In the genomic region with DNA sequence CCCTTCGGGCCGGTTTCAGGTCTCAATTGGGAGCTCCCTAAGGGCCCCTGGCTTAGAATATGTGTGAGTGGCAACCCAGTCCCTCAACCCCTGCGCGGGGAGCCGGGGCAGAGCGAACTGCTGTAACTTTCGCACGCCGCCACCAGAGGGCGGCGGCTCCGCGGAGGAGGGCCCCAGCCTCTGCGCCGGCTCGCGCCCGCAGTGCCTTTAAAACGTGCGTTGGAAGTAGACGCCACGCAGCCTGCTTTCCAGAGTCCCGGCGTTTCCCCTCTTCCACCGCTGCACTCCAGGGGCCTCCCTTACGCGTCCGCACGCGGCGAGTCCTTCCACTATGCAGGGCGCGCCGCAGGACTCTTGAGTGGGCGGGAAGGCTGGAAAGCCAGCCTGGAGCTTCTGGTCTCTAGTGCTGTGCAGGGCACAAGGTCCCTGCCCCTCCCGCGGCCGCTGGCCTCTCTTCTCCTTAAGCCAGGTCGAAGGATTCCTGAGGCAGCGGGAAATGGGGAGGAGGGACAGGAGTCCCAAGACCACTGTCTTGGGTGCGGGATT, we compare ENCODE assay signal across 1 cellular context.
TF ChIP-seq lines count a peak whose summit lies in the region.

No MANE protein-coding gene starts in this region.

TF ChIP-seq in K562, 482 proteins besides CTCF, POLR2A, EP300 and RAD21 (continued from another document):
- TF ChIP-seq, protein P1, sequence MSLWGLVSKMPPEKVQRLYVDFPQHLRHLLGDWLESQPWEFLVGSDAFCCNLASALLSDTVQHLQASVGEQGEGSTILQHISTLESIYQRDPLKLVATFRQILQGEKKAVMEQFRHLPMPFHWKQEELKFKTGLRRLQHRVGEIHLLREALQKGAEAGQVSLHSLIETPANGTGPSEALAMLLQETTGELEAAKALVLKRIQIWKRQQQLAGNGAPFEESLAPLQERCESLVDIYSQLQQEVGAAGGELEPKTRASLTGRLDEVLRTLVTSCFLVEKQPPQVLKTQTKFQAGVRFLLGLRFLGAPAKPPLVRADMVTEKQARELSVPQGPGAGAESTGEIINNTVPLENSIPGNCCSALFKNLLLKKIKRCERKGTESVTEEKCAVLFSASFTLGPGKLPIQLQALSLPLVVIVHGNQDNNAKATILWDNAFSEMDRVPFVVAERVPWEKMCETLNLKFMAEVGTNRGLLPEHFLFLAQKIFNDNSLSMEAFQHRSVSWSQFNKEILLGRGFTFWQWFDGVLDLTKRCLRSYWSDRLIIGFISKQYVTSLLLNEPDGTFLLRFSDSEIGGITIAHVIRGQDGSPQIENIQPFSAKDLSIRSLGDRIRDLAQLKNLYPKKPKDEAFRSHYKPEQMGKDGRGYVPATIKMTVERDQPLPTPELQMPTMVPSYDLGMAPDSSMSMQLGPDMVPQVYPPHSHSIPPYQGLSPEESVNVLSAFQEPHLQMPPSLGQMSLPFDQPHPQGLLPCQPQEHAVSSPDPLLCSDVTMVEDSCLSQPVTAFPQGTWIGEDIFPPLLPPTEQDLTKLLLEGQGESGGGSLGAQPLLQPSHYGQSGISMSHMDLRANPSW (CRISPR knock-in tag; IDR thresholded peaks at IDR 0.05): no peak
- TF ChIP-seq ZNF699 (CRISPR knock-in tag; IDR thresholded peaks at IDR 0.05; ENCODE audit: insufficient replicate concordance) (no peak), ZNF57 (CRISPR knock-in tag; IDR thresholded peaks at IDR 0.05) (no peak), RFX1 (IDR thresholded peaks at IDR 0.05) (no peak), ZNF408 (CRISPR knock-in tag; IDR thresholded peaks at IDR 0.05; ENCODE audit: low read depth) (no peak), PHTF2 (CRISPR knock-in tag; IDR thresholded peaks at IDR 0.05) (no peak), NEUROD1 (IDR thresholded peaks at IDR 0.05; ENCODE audit: borderline replicate concordance, low read depth, low read length, partially characterized antibody) (no peak), ZNF431 (CRISPR knock-in tag; IDR thresholded peaks at IDR 0.05) (peak; percentile 68; the same call in 1 of the 2 replicates), SP1 (CRISPR knock-in tag; IDR thresholded peaks at IDR 0.05) (0 out of 2 replicates have a peak, but pooled peaks have one; percentile 19), FOXP1 (CRISPR knock-in tag; IDR thresholded peaks at IDR 0.05) (peak; percentile 92; the same call in 1 of the 2 replicates), ZNF274 (IDR thresholded peaks at IDR 0.05; ENCODE audit: borderline replicate concordance, low read depth, low read length) (no peak), TFAM (CRISPR knock-in tag; conservative IDR thresholded peaks at IDR 0.05) (no peak), SUPT5H (IDR thresholded peaks at IDR 0.05) (no peak), EGR1 (conservative IDR thresholded peaks at IDR 0.05) (peak; percentile 83), HNRNPUL1 (IDR thresholded peaks at IDR 0.05; ENCODE audit: low read length) (no peak)
- TF ChIP-seq, protein P2, sequence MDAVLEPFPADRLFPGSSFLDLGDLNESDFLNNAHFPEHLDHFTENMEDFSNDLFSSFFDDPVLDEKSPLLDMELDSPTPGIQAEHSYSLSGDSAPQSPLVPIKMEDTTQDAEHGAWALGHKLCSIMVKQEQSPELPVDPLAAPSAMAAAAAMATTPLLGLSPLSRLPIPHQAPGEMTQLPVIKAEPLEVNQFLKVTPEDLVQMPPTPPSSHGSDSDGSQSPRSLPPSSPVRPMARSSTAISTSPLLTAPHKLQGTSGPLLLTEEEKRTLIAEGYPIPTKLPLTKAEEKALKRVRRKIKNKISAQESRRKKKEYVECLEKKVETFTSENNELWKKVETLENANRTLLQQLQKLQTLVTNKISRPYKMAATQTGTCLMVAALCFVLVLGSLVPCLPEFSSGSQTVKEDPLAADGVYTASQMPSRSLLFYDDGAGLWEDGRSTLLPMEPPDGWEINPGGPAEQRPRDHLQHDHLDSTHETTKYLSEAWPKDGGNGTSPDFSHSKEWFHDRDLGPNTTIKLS (IDR thresholded peaks at IDR 0.05; ENCODE audit: borderline replicate concordance, low read depth): peak; percentile 69; the same call in 1 of the 2 replicates
- TF ChIP-seq, protein P3, sequence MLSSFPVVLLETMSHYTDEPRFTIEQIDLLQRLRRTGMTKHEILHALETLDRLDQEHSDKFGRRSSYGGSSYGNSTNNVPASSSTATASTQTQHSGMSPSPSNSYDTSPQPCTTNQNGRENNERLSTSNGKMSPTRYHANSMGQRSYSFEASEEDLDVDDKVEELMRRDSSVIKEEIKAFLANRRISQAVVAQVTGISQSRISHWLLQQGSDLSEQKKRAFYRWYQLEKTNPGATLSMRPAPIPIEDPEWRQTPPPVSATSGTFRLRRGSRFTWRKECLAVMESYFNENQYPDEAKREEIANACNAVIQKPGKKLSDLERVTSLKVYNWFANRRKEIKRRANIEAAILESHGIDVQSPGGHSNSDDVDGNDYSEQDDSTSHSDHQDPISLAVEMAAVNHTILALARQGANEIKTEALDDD (IDR thresholded peaks at IDR 0.05): no peak
TF ChIP-seq in K562: peak in this region for 101.
